ENCODE assay signal across 22 cellular contexts in genomic region chr7:7902845-7903244, GRCh38.
A peak's percentile ranks its signal among the peaks of the same experiment; 100 is the strongest.
DNase-seq lines count a peak whose midpoint lies in the region; ATAC-seq, FAIRE-seq and TF ChIP-seq lines count a peak whose summit lies in the region.
"Had no signal": no experiment of that assay in that cellular context is flagged by ENCODE, and none has a peak within 500 bp of the region (broad histone marks: within the 10 kb centered on the region; RNA-seq: fewer than 3 reads in every experiment).

No MANE protein-coding gene starts in this region.

- H3K79me2 ChIP-seq in GM23338 (replicated peaks; ENCODE audit: insufficient read depth), result no peaks in the 10 kb centered on the region

- H3K36me3 Mint-ChIP-seq in GM23338 (ENCODE audit: low read depth), result 0 out of 3 replicates have a peak, but pooled peaks cover 5% of the 10 kb centered on the region
- H3K36me3 Mint-ChIP-seq in T-helper 2 cell treated with Interferon-gamma antibody and Interleukin-4, amounts not matched to agents 5 μg/mL and 100 μg/mL, for 36 hours (ENCODE audit: low read depth), result no peaks in the 10 kb centered on the region
- H3K36me3 Mint-ChIP-seq: CD14-positive monocyte had no signal

- H3K27me3 ChIP-seq in GM23338 (ENCODE audit: insufficient read depth), result no peaks in the 10 kb centered on the region
- no peaks in the 10 kb centered on the region for H3K27me3 ChIP-seq in iPS-15b (ENCODE audit: control insufficient read depth, insufficient read depth, low read length)
- H3K27me3 ChIP-seq: MG63, Peyer's patch had no signal

- no peak overlapping the region for H3K4me3 Mint-ChIP-seq in GM23338
- no peak overlapping the region for H3K4me3 Mint-ChIP-seq in T-helper 2 cell treated with Interferon-gamma antibody and Interleukin-4, amounts not matched to agents 5 μg/mL and 100 μg/mL, for 36 hours
- H3K4me3 Mint-ChIP-seq: CD14-positive monocyte had no signal

- H3K9me2 ChIP-seq in GM23338 (ENCODE audit: insufficient read depth), result no peaks in the 10 kb centered on the region

- H3K4me1 Mint-ChIP-seq in GM23338, result peaks cover 12% of the 10 kb centered on the region
- peaks cover 11% of the 10 kb centered on the region for H3K4me1 Mint-ChIP-seq in T-helper 2 cell treated with Interferon-gamma antibody and Interleukin-4, amounts not matched to agents 5 μg/mL and 100 μg/mL, for 36 hours (ENCODE audit: low read depth)
- H3K4me1 Mint-ChIP-seq: CD14-positive monocyte had no signal

- H3K27ac ChIP-seq in GM23338 (ENCODE audit: low read depth), result no peak overlapping the region
- H3K27ac ChIP-seq: Peyer's patch had no signal

- H3K27ac Mint-ChIP-seq in GM23338, result peak overlapping the region; percentile 42; the same call in 1 of the 2 replicates
- H3K27ac Mint-ChIP-seq in T-helper 2 cell treated with Interferon-gamma antibody and Interleukin-4, amounts not matched to agents 5 μg/mL and 100 μg/mL, for 36 hours, result peak overlapping the region; percentile 31
- H3K27ac Mint-ChIP-seq: CD14-positive monocyte had no signal

- DNase-seq in GM23338 (ENCODE audit: low spot score) (no peak), NCI-H82 treated with DMSO at 0.1 percent for 48 hours (lab: John Stamatoyannopoulos, UW; ENCODE audit: unreplicated experiment) (no peak), SK-N-DZ (ENCODE audit: low spot score) (no peak)
- DNase-seq in T-helper 2 cell treated with Interferon-gamma antibody and Interleukin-4, amounts not matched to agents 5 μg/mL and 100 μg/mL, for 36 hours (ENCODE audit: low spot score), result no peak
- DNase-seq: ACHN, AML-193, DMS 273 treated with DMSO at 0.1 percent for 48 hours, KG1, MG63, NCI-H1105 treated with DMSO at 0.1 percent for 48 hours, NCI-H1694 treated with DMSO at 0.1 percent for 48 hours, NCI-H2107, NCI-H2227 treated with DMSO at 0.1 percent for 48 hours, NCI-H524, Peyer's patch, SHP77 had no signal

- H2AFZ ChIP-seq in GM23338, result no peak overlapping the region

- H4K20me1 ChIP-seq in GM23338 (replicated peaks; ENCODE audit: insufficient read depth), result no peaks in the 10 kb centered on the region

- H3F3A ChIP-seq in GM23338 (replicated peaks; ENCODE audit: low read depth), result no peaks in the 10 kb centered on the region

- H3K4me1 ChIP-seq in GM23338 (ENCODE audit: insufficient read depth), result 0 out of 2 replicates have a peak, but pooled peaks cover 5% of the 10 kb centered on the region
- peaks cover 3% of the 10 kb centered on the region for H3K4me1 ChIP-seq in iPS-15b (ENCODE audit: control insufficient read depth, insufficient read depth, low read length)
- H3K4me1 ChIP-seq: Peyer's patch had no signal

- H3K9ac ChIP-seq in iPS-15b (ENCODE audit: low read depth, low read length), result peak overlapping the region; percentile 29

- ATAC-seq in GM23338, result peak; percentile 33; the same call in 2 of the 3 replicates
- ATAC-seq in GM21717 (IDR thresholded peaks at IDR 0.05; ENCODE audit: unreplicated experiment), result no peak
- ATAC-seq: HCT116, SK-N-SH treated with all-trans-retinoic acid at 6 μM for 48 hours had no signal

- H3K4me3 ChIP-seq in GM23338 (no peak overlapping the region), iPS-15b (ENCODE audit: low read depth, low read length) (no peak overlapping the region)
- H3K4me3 ChIP-seq: MG63, Peyer's patch had no signal

- peaks cover 2% of the 10 kb centered on the region for H3K27me3 Mint-ChIP-seq in GM23338 (ENCODE audit: insufficient read depth, low read depth, poor library complexity)
- H3K27me3 Mint-ChIP-seq in T-helper 2 cell treated with Interferon-gamma antibody and Interleukin-4, amounts not matched to agents 5 μg/mL and 100 μg/mL, for 36 hours (ENCODE audit: low read depth), result no peaks in the 10 kb centered on the region

- no peak for TF ChIP-seq CTCF in GM23338 (conservative IDR thresholded peaks at IDR 0.05; ENCODE audit: low read depth in 2 of 2)

- H3K36me3 ChIP-seq in GM23338 (ENCODE audit: insufficient read depth) (no peaks in the 10 kb centered on the region), iPS-15b (ENCODE audit: control insufficient read depth, insufficient read depth, low read length) (no peaks in the 10 kb centered on the region)
- H3K36me3 ChIP-seq: MG63, Peyer's patch had no signal

- peak; percentile 17 for FAIRE-seq in G401.6 (lab: Jason Lieb, UNC)

- H3K9me3 Mint-ChIP-seq in GM23338, result peaks cover 5% of the 10 kb centered on the region; the same call in 2 of the 3 replicates
- peaks cover 6% of the 10 kb centered on the region for H3K9me3 Mint-ChIP-seq in T-helper 2 cell treated with Interferon-gamma antibody and Interleukin-4, amounts not matched to agents 5 μg/mL and 100 μg/mL, for 36 hours

- no peaks in the 10 kb centered on the region for H3K9me3 ChIP-seq in iPS-15b (ENCODE audit: control insufficient read depth, insufficient read depth, low read length)
- H3K9me3 ChIP-seq: MG63, Peyer's patch had no signal

- H3K4me2 ChIP-seq in GM23338, result no peak overlapping the region

TF ChIP-seq in GM23338, 12 proteins besides CTCF, POLR2A, EP300 and RAD21 (continues in another document):
- no peak for TF ChIP-seq EZH2 (IDR thresholded peaks at IDR 0.05; ENCODE audit: low read depth, unreplicated experiment)
- TF ChIP-seq ZNF114 (CRISPR knock-in tag; IDR thresholded peaks at IDR 0.05), result no peak
- TF ChIP-seq ETS1 (IDR thresholded peaks at IDR 0.05), result no peak
- no peak for TF ChIP-seq ZNF331 (CRISPR knock-in tag; IDR thresholded peaks at IDR 0.05; ENCODE audit: low read depth)
- no peak for TF ChIP-seq JUNB (IDR thresholded peaks at IDR 0.05; ENCODE audit: unreplicated experiment)
- no peak for TF ChIP-seq NANOG (IDR thresholded peaks at IDR 0.05; ENCODE audit: borderline replicate concordance)
- no peak for TF ChIP-seq REST (IDR thresholded peaks at IDR 0.05; ENCODE audit: unreplicated experiment)
